8 cellular contexts compared by ENCODE assay signal in genomic region chr3:179604336-179605078, GRCh38. TPM values are rescaled to one million over a fixed set of nuclear protein-coding genes. Genes with fewer than 3 reads are reported as not detected.
DNase-seq lines count a peak whose midpoint lies in the region; ATAC-seq and TF ChIP-seq lines count a peak whose summit lies in the region.

Gene MRPL47 (minus strand): TSS chr3:179604638. CDS start chr3:179604624, 14 bp downstream.
Gene NDUFB5 (plus strand): TSS chr3:179604794. CDS start chr3:179604816, 22 bp downstream.

- WGBS in tibial nerve, 2 donors, result 1% methylated on average over 45 of the region's 45 CpGs

- peak within 1 kb of the TSS; percentile 91 for H2AFZ ChIP-seq in parathyroid adenoma

- peak; percentile 98 for ATAC-seq in HG02798 (IDR thresholded peaks at IDR 0.05; ENCODE audit: poor library complexity, unreplicated experiment)

- H3K4me3 ChIP-seq in GM12875 (ENCODE audit: low read depth, low read length) (peak within 1 kb of the TSS; percentile 77), adipocyte (ENCODE audit: low read length) (peak within 1 kb of the TSS; percentile 99), cardiac muscle cell (peak within 1 kb of the TSS; percentile 70), parathyroid adenoma (ENCODE audit: low read depth, low read length) (peak within 1 kb of the TSS; percentile 99), tibial nerve (peak within 1 kb of the TSS; percentile 77 to 84 (median 78))

- H3K4me1 ChIP-seq in adipocyte (ENCODE audit: control insufficient read depth, insufficient read depth, low read length), result peaks cover 34% of the 10 kb centered on the region
- peaks cover 13% of the 10 kb centered on the region for H3K4me1 ChIP-seq in cardiac muscle cell (ENCODE audit: low read depth)
- H3K4me1 ChIP-seq in parathyroid adenoma, result no peaks in the 10 kb centered on the region
- H3K4me1 ChIP-seq in tibial nerve, result peaks cover 0 to 40% (median 7%) of the 10 kb centered on the region in 4 donors

- H3K9me3 ChIP-seq in adipocyte (ENCODE audit: control insufficient read depth, low read length), result no peaks in the 10 kb centered on the region
- no peaks in the 10 kb centered on the region for H3K9me3 ChIP-seq in cardiac muscle cell (ENCODE audit: low read depth)
- H3K9me3 ChIP-seq in parathyroid adenoma (ENCODE audit: control insufficient read depth, low read length), result no peaks in the 10 kb centered on the region
- no peaks in the 10 kb centered on the region for H3K9me3 ChIP-seq in tibial nerve

- peak; percentile 98 for DNase-seq in NCI-H1436 (lab: John Stamatoyannopoulos, UW)
- DNase-seq in T follicular helper cell (ENCODE audit: low read depth), result peak; percentile 90
- DNase-seq in adipocyte (ENCODE audit: low read depth), result peak; percentile 99
- DNase-seq in cardiac muscle cell (ENCODE audit: low read depth in 1 of 2, low spot score in 1 of 2), result peak; percentile 97 to 98
- DNase-seq in tibial nerve (ENCODE audit: low spot score in 2 of 2), result peak; percentile 86 to 96

- H3K27ac ChIP-seq in cardiac muscle cell (peak within 1 kb of the TSS; percentile 97), parathyroid adenoma (peak within 1 kb of the TSS; percentile 89), tibial nerve (peak within 1 kb of the TSS; percentile 75 to 93 (median 90))

- TF ChIP-seq EP300 in tibial nerve (IDR thresholded peaks at IDR 0.05), result peak; percentile 59 to 96

- H3K9ac ChIP-seq in adipocyte (ENCODE audit: low read length) (peak within 1 kb of the TSS; percentile 94), parathyroid adenoma (peak within 1 kb of the TSS; percentile 77)

- H3K27me3 ChIP-seq in adipocyte (replicated peaks; ENCODE audit: control insufficient read depth, insufficient read depth, low read length) (no peaks in the 10 kb centered on the region), cardiac muscle cell (no peaks in the 10 kb centered on the region), parathyroid adenoma (ENCODE audit: control insufficient read depth, insufficient read depth, low read length) (no peaks in the 10 kb centered on the region), tibial nerve (no peaks in the 10 kb centered on the region)

- peaks cover 34% of the 10 kb centered on the region for H3K79me2 ChIP-seq in parathyroid adenoma

- TF ChIP-seq POLR2A in tibial nerve (IDR thresholded peaks at IDR 0.05), result peak; percentile 40 to 73

- H3K4me2 ChIP-seq in parathyroid adenoma (ENCODE audit: low read length), result peak within 1 kb of the TSS; percentile 98

- TF ChIP-seq CTCF in GM12875 (IDR thresholded peaks at IDR 0.05; ENCODE audit: borderline replicate concordance, insufficient read depth, low read depth, low read length), result no peak
- TF ChIP-seq CTCF in cardiac muscle cell (IDR thresholded peaks at IDR 0.05; ENCODE audit: low read depth, low read length), result no peak
- TF ChIP-seq CTCF in parathyroid adenoma (IDR thresholded peaks at IDR 0.05), result no peak
- TF ChIP-seq CTCF in tibial nerve (IDR thresholded peaks at IDR 0.05), result peak in 1 of 5 experiments; percentile 36

- H3K36me3 ChIP-seq in adipocyte (ENCODE audit: control insufficient read depth, insufficient read depth, low read length, severe bottlenecking) (peaks cover 33% of the 10 kb centered on the region), cardiac muscle cell (peaks cover 24% of the 10 kb centered on the region), parathyroid adenoma (ENCODE audit: control insufficient read depth, insufficient read depth, low read length) (no peaks in the 10 kb centered on the region), tibial nerve (peaks cover 0 to 26% (median 3%) of the 10 kb centered on the region in 3 donors)

RNA-seq across cellular contexts. Expression of gene MRPL47, which starts in this region (rescaled TPM):
- 32.0 and 41.6 TPM in 2 replicates for total RNA-seq in cardiac muscle cell
- 75.1 and 106 TPM in 2 replicates for polyA plus RNA-seq in cardiac muscle cell
- total RNA-seq in tibial nerve, result 10 to 100 TPM; 14.9 to 22.2 (median 21.0) TPM

RNA-seq across cellular contexts. Expression of gene NDUFB5, which starts in this region (rescaled TPM):
- total RNA-seq in cardiac muscle cell (140 and 174 TPM in 2 replicates), tibial nerve (100 to 1,000 TPM in 1 of 4 donors, 10 to 100 TPM in 3; 45.9 to 101 (median 66.4) TPM)
- 309 and 317 TPM in 2 replicates for polyA plus RNA-seq in cardiac muscle cell

Comparison
In these comparisons a context has a peak if more than half of its experiments do, and no peak if none do; other contexts are left out.
1. Peak in every context shown above with its lines: DNase-seq, ATAC-seq, H3K4me3 ChIP-seq and H3K27ac ChIP-seq.